4 cellular contexts compared by ENCODE assay signal in genomic region chr17:5233492-5233891, GRCh38. TPM values are rescaled to one million over a fixed set of nuclear protein-coding genes. Genes with fewer than 3 reads are reported as not detected.
"Had no signal": no experiment of that assay in that cellular context is flagged by ENCODE, and none has a peak within 500 bp of the region (broad histone marks: within the 10 kb centered on the region; RNA-seq: fewer than 3 reads in every experiment).

No MANE protein-coding gene starts in this region.

RNA-seq across cellular contexts. Expression of gene SCIMP, which starts 1.2 kb away (rescaled TPM):
- total RNA-seq: astrocyte, dermis microvascular lymphatic vessel endothelial cell, lung microvascular endothelial cell, mesothelial cell of epicardium had no signal
